Comparison of ENCODE assay signal across 10 cellular contexts in genomic region chr6:156279306-156279969, GRCh38.
DNase-seq lines count a peak whose midpoint lies in the region; ATAC-seq and TF ChIP-seq lines count a peak whose summit lies in the region.
"Had no signal": no experiment of that assay in that cellular context is flagged by ENCODE, and none has a peak within 500 bp of the region (broad histone marks: within the 10 kb centered on the region; RNA-seq: fewer than 3 reads in every experiment).

No MANE protein-coding gene starts in this region.

- DNase-seq in NCI-H1417 treated with DMSO at 0.1 percent for 48 hours (lab: John Stamatoyannopoulos, UW) (peak; percentile 77), myocyte (ENCODE audit: low read depth) (peak; percentile 35), gastrocnemius medialis (no peak), hepatocyte (ENCODE audit: low spot score) (no peak), foreskin keratinocyte (no peak)
- no peak for DNase-seq in stimulated activated CD8-positive, alpha-beta memory T cell treated with anti-CD3 and anti-CD28 coated beads, Interleukin-4, amount 100 ng/mL, for 48 hours
- DNase-seq: activated naive CD4-positive, alpha-beta T cell treated with anti-CD3 and anti-CD28 coated beads for 36 hours had no signal

- ATAC-seq in GM19025 (IDR thresholded peaks at IDR 0.05; ENCODE audit: low read depth, unreplicated experiment) (peak; percentile 77), HG02678 (IDR thresholded peaks at IDR 0.05; ENCODE audit: unreplicated experiment) (peak; percentile 84), gastrocnemius medialis (no peak), foreskin keratinocyte (no peak)

- H3K9me3 ChIP-seq in gastrocnemius medialis = no peaks in the 10 kb centered on the region
- no peaks in the 10 kb centered on the region for H3K9me3 ChIP-seq in hepatocyte (ENCODE audit: low read depth)

- H3K4me2 ChIP-seq in hepatocyte = no peak overlapping the region

- in situ Hi-C loops in gastrocnemius medialis (cut with MboI; ENCODE audit: low sequenced_read_pairs in 4 of 4) = no loop called here

- H3K4me3 ChIP-seq in gastrocnemius medialis (no peak overlapping the region), hepatocyte (no peak overlapping the region)
- H3K4me3 ChIP-seq: skin epidermis had no signal

- TF ChIP-seq CTCF in gastrocnemius medialis (IDR thresholded peaks at IDR 0.05 in 4 of 5, conservative IDR thresholded peaks at IDR 0.05 in 1 of 5) = no peak
- no peak for TF ChIP-seq CTCF in hepatocyte (IDR thresholded peaks at IDR 0.05; ENCODE audit: poor library complexity)
- TF ChIP-seq CTCF in foreskin keratinocyte (conservative IDR thresholded peaks at IDR 0.05) = no peak

- H3K9me2 ChIP-seq in hepatocyte (replicated peaks; ENCODE audit: insufficient read depth) = no peaks in the 10 kb centered on the region

- no peaks in the 10 kb centered on the region for H4K20me1 ChIP-seq in hepatocyte (ENCODE audit: insufficient read depth, poor library complexity, severe bottlenecking)

- H3K4me1 ChIP-seq in gastrocnemius medialis (peaks cover 0 to 3% of the 10 kb centered on the region in 2 donors), hepatocyte (ENCODE audit: insufficient read depth) (no peaks in the 10 kb centered on the region), foreskin keratinocyte (no peaks in the 10 kb centered on the region)

- no peaks in the 10 kb centered on the region for H3K79me2 ChIP-seq in hepatocyte

- intact Hi-C loops in gastrocnemius medialis (cut with DNase I; ENCODE audit: low total_unique reads) = no loop called here

- H2AFZ ChIP-seq in hepatocyte = no peak overlapping the region

- TF ChIP-seq POLR2A in gastrocnemius medialis (IDR thresholded peaks at IDR 0.05) = no peak

- no peaks in the 10 kb centered on the region for H3K36me3 ChIP-seq in gastrocnemius medialis
- H3K36me3 ChIP-seq in hepatocyte (replicated peaks; ENCODE audit: insufficient read depth, low read depth) = no peaks in the 10 kb centered on the region

- H3K27ac ChIP-seq in gastrocnemius medialis = no peak overlapping the region
- no peak overlapping the region for H3K27ac ChIP-seq in hepatocyte
- H3K27ac ChIP-seq in foreskin keratinocyte = no peak overlapping the region

- H3K27me3 ChIP-seq in gastrocnemius medialis (no peaks in the 10 kb centered on the region), hepatocyte (no peaks in the 10 kb centered on the region), foreskin keratinocyte (no peaks in the 10 kb centered on the region)

- 64% methylated on average over 3 of the region's 3 CpGs for WGBS in hepatocyte (ENCODE audit: low lambda C conversion rate, missing lambda C conversion rate)

Comparison
In these comparisons a context has a peak if more than half of its experiments do, and no peak if none do; other contexts are left out.
1. ATAC-seq: peak in GM19025 (single experiment) and HG02678 (single experiment); none in gastrocnemius medialis (0 of 2) and foreskin keratinocyte (single experiment).
2. DNase-seq: peak in NCI-H1417 treated with DMSO at 0.1 percent for 48 hours (single experiment) and myocyte (single experiment); none in gastrocnemius medialis (0 of 2), hepatocyte (single experiment), stimulated activated CD8-positive, alpha-beta memory T cell treated with anti-CD3 and anti-CD28 coated beads, Interleukin-4, amount 100 ng/mL, for 48 hours (single experiment) and foreskin keratinocyte (0 of 2).